ENCODE assay signal across 9 cellular contexts in the genomic region with DNA sequence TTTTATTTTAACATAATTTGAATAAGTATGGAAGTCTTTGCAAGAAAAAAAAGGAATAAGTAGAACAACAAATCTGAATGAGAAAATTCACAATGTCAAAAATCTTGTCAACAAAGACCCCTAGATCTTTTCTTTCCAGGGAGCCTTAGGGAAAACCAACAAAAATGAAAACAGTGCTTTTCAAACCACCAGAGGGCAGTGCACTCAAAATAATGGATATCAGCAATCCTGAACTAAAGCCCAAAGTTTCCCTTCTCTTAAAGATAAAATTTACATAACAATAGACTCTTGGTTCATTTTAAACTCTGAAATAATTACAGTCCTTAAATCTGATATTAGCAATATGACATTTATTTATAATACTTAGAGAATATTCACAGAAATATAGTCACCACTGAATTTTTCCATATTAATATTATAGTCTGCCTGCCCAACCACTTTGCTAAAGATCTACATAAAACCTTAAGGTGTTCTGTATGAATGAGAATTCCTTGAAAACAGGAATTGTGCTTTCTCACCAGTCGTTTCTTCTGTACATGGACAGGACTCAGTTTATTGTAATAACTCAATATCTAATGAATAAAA.
DNase-seq lines count a peak whose midpoint lies in the region; ATAC-seq and TF ChIP-seq lines count a peak whose summit lies in the region.
"Had no signal": no experiment of that assay in that cellular context is flagged by ENCODE, and none has a peak within 500 bp of the region (broad histone marks: within the 10 kb centered on the region; RNA-seq: fewer than 3 reads in every experiment).

No MANE protein-coding gene starts in this region.

- DNase-seq in EH (ENCODE audit: low read depth) = peak; percentile 45
- peak; percentile 4 to 50 for DNase-seq in NOMO-1 (lab: John Stamatoyannopoulos, UW; ENCODE audit: unreplicated experiment in 2 of 2)
- DNase-seq in colonic mucosa = peak; percentile 45
- peak in 1 of 3 donors; percentile 61 for DNase-seq in mucosa of descending colon
- DNase-seq in stimulated activated CD8-positive, alpha-beta memory T cell treated with anti-CD3 and anti-CD28 coated beads, Interleukin-4, amount 100 ng/mL, for 48 hours = no peak
- DNase-seq in lower leg skin (ENCODE audit: low spot score in 2 of 2) = no peak
- DNase-seq in NCI-H187 treated with DMSO at 0.1 percent for 48 hours (lab: John Stamatoyannopoulos, UW) = no peak

- ATAC-seq in HG03342 (IDR thresholded peaks at IDR 0.05; ENCODE audit: unreplicated experiment) (peak; percentile 68), mucosa of descending colon (no peak)

- H3K27me3 ChIP-seq in colonic mucosa = no peaks in the 10 kb centered on the region

- H3K27ac ChIP-seq in colonic mucosa = no peak overlapping the region
- H3K27ac ChIP-seq: skin epidermis had no signal

- TF ChIP-seq CTCF in colonic mucosa (IDR thresholded peaks at IDR 0.05) (peak; percentile 62), mucosa of descending colon (IDR thresholded peaks at IDR 0.05) (peak; percentile 12), lower leg skin (IDR thresholded peaks at IDR 0.05) (no peak)

- H3K36me3 ChIP-seq in colonic mucosa = no peaks in the 10 kb centered on the region
- no peaks in the 10 kb centered on the region for H3K36me3 ChIP-seq in mucosa of descending colon (ENCODE audit: low read depth)

- no peak overlapping the region for H3K9ac ChIP-seq in colonic mucosa (ENCODE audit: low read depth in 2 of 2, low read length in 2 of 2)

- no peaks in the 10 kb centered on the region for H3K9me3 ChIP-seq in colonic mucosa
- H3K9me3 ChIP-seq in mucosa of descending colon = no peaks in the 10 kb centered on the region

- H3K4me3 ChIP-seq in colonic mucosa = no peak overlapping the region
- no peak overlapping the region for H3K4me3 ChIP-seq in mucosa of descending colon
- H3K4me3 ChIP-seq in lower leg skin (ENCODE audit: low read depth, poor library complexity, severe bottlenecking) = no peak overlapping the region
- H3K4me3 ChIP-seq: skin epidermis had no signal

- no peaks in the 10 kb centered on the region for H3K4me1 ChIP-seq in colonic mucosa
- no peaks in the 10 kb centered on the region for H3K4me1 ChIP-seq in mucosa of descending colon (ENCODE audit: low read depth)

- TF ChIP-seq POLR2A in lower leg skin (IDR thresholded peaks at IDR 0.05) = no peak

- WGBS in lower leg skin, 2 donors = 21 to 26% methylated on average over 1 of the region's 1 CpG

- intact Hi-C loops in colonic mucosa (cut with DNase I) (no loop called here), mucosa of descending colon (cut with DNase I, micrococcal nuclease) (loop anchor here (5.0 kb wide), 2 partner anchors 307 to 312 kb away; no protein-coding TSS in a partner anchor), lower leg skin (cut with DNase I; ENCODE audit: low total_unique reads) (loop anchor here (5.0 kb wide), 1 partner anchor 312 kb away; no protein-coding TSS in a partner anchor)

Comparison
In these comparisons a context has a peak if more than half of its experiments do, and no peak if none do; other contexts are left out.
1. DNase-seq: peak in EH (single experiment), NOMO-1 (2 of 2) and colonic mucosa (single experiment); none in stimulated activated CD8-positive, alpha-beta memory T cell treated with anti-CD3 and anti-CD28 coated beads, Interleukin-4, amount 100 ng/mL, for 48 hours (single experiment), lower leg skin (0 of 2) and NCI-H187 treated with DMSO at 0.1 percent for 48 hours (single experiment).
2. CTCF ChIP-seq: peak in colonic mucosa (single experiment) and mucosa of descending colon (single experiment); none in lower leg skin (0 of 3).